1 cellular context compared by ENCODE assay signal in the genomic region with DNA sequence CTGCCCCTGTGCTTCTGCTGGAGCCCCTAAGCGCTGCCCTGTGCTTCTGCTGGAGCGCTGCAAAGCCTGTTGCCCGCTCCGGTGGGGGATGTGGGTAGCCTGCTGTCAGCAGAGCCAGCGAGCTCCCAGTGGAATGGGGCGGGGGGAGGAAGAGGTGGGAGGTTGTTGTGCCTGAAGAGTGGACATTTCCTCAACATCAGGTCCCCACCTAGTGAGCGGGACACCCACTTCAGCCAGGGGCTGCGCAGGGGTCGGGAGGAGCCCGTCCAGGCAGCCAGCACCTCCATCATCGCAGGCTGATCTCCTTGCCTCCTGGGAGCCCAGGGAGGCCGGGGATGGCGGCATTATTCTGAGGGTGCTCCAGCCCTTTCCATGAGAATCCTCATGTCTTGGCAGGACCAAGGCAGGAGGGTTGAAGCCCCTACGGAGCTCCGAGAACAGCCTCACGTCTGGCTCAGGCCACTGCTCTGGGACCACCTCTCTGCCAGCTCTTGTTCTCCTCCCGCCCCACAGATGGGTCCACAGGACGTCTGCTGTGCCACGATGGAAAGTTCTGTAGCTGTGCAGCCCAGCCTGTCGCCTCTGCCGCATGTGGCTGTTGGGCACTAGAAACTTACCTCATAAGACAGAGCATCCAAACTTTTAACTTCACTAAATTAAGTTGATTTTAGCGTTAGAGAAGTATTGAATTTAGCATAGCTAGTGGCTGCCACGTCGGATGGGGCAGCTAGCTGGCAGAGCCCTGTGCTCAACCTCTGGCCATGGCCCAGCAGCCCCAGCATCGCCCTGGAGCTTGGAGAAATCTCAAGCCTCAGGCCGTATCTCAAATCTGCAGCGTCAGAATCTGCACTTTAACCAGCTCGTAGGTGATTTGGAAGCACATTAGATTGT.
TF ChIP-seq lines count a peak whose summit lies in the region.

No MANE protein-coding gene starts in this region.

TF ChIP-seq in IMR-90, 13 proteins besides CTCF, POLR2A, EP300 and RAD21 (continued from another document):
- TF ChIP-seq SMC3 (IDR thresholded peaks at IDR 0.05; ENCODE audit: low read depth, low read length) (no peak), NFE2L2 (IDR thresholded peaks at IDR 0.05; ENCODE audit: low read depth, low read length) (no peak), MXI1 (IDR thresholded peaks at IDR 0.05; ENCODE audit: borderline replicate concordance, low read depth, low read length) (no peak), USF2 (IDR thresholded peaks at IDR 0.05; ENCODE audit: low read depth, low read length) (no peak), FOS (IDR thresholded peaks at IDR 0.05; ENCODE audit: low read depth, low read length) (no peak), RCOR1 (IDR thresholded peaks at IDR 0.05; ENCODE audit: insufficient replicate concordance, low read length) (no peak), CEBPB (IDR thresholded peaks at IDR 0.05; ENCODE audit: low read depth, low read length) (no peak), MAFK (IDR thresholded peaks at IDR 0.05; ENCODE audit: low read depth, low read length) (no peak)
- TF ChIP-seq, protein P1, sequence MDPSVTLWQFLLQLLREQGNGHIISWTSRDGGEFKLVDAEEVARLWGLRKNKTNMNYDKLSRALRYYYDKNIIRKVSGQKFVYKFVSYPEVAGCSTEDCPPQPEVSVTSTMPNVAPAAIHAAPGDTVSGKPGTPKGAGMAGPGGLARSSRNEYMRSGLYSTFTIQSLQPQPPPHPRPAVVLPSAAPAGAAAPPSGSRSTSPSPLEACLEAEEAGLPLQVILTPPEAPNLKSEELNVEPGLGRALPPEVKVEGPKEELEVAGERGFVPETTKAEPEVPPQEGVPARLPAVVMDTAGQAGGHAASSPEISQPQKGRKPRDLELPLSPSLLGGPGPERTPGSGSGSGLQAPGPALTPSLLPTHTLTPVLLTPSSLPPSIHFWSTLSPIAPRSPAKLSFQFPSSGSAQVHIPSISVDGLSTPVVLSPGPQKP (IDR thresholded peaks at IDR 0.05; ENCODE audit: borderline replicate concordance, low read depth, low read length): no peak
